Comparison of ENCODE assay signal across 11 cellular contexts in genomic region chr18:48295586-48296311, GRCh38.
DNase-seq lines count a peak whose midpoint lies in the region; ATAC-seq and TF ChIP-seq lines count a peak whose summit lies in the region.
"Had no signal": no experiment of that assay in that cellular context is flagged by ENCODE, and none has a peak within 500 bp of the region (broad histone marks: within the 10 kb centered on the region; RNA-seq: fewer than 3 reads in every experiment).

No MANE protein-coding gene starts in this region.

- POLR2A ChIA-PET in HCT116 (lab: Charles Lee), result interaction anchor here (1.6 kb wide), 1 partner anchor 10 kb away, joined by 3 read pairs; no protein-coding TSS in a partner anchor
- POLR2A ChIA-PET in WTC11 (lab: Charles Lee), result interaction anchor here (1.2 kb wide), 1 partner anchor 21 kb away, joined by 3 read pairs; no protein-coding TSS in a partner anchor
- POLR2A ChIA-PET in Caco-2 (lab: Charles Lee), result no interaction called here

- TF ChIP-seq RAD21 in HCT116 (IDR thresholded peaks at IDR 0.05; ENCODE audit: low read depth), result peak; percentile 45; the same call in 1 of the 2 replicates

- H3K27me3 ChIP-seq in HCT116 (ENCODE audit: insufficient read depth, low read length), result no peaks in the 10 kb centered on the region
- no peaks in the 10 kb centered on the region for H3K27me3 ChIP-seq in Caco-2 (replicated peaks; ENCODE audit: control insufficient read depth, insufficient read depth, low read length)
- H3K27me3 ChIP-seq: ovary had no signal

- no peak for DNase-seq in AG09309 (ENCODE audit: low read depth)
- DNase-seq in HCT116 (ENCODE audit: low read depth, low spot score), result no peak
- DNase-seq in WTC11 (ENCODE audit: low spot score), result peak; percentile 66
- DNase-seq in iPS-NIHi7 (ENCODE audit: extremely low spot score), result peak; percentile 79
- no peak for DNase-seq in KG1 (lab: John Stamatoyannopoulos, UW)
- DNase-seq in Caco-2, result no peak
- DNase-seq: ovary; stimulated activated CD8-positive, alpha-beta memory T cell treated with anti-CD3 and anti-CD28 coated beads, Interleukin-4, amount 100 ng/mL, for 48 hours had no signal

- H3K79me2 ChIP-seq in HCT116 (ENCODE audit: insufficient read depth, low read length), result no peaks in the 10 kb centered on the region

- H3K4me3 Mint-ChIP-seq in WTC11 (no peak overlapping the region), Caco-2 (ENCODE audit: unreplicated experiment) (no peak overlapping the region)

- H3K27me3 Mint-ChIP-seq in WTC11 (ENCODE audit: low read depth) (no peaks in the 10 kb centered on the region), Caco-2 (ENCODE audit: insufficient read depth, unreplicated experiment) (no peaks in the 10 kb centered on the region)

- no peak overlapping the region for H3K4me3 ChIP-seq in AG09309 (ENCODE audit: control insufficient read depth, low read depth, low read length)
- no peak overlapping the region for H3K4me3 ChIP-seq in HCT116 (replicated peaks in 1 of 2; ENCODE audit: low read depth in 1 of 2, low read length in 2 of 2)
- no peak overlapping the region for H3K4me3 ChIP-seq in Caco-2 (ENCODE audit: low read depth, low read length)
- H3K4me3 ChIP-seq: ovary, SK-N-MC had no signal

- peaks cover 27% of the 10 kb centered on the region for H3K4me1 Mint-ChIP-seq in WTC11
- no peaks in the 10 kb centered on the region for H3K4me1 Mint-ChIP-seq in Caco-2 (ENCODE audit: low read depth, unreplicated experiment)

- no peak overlapping the region for H3K4me2 ChIP-seq in HCT116 (ENCODE audit: low read length)

- H3K4me1 ChIP-seq in HCT116 (ENCODE audit: control insufficient read depth in 1 of 2, insufficient read depth in 2 of 2, low read length in 2 of 2), result peaks cover 6 to 9% of the 10 kb centered on the region in 2 experiments; a peak in 3 of 4 replicates
- H3K4me1 ChIP-seq in Caco-2, result no peaks in the 10 kb centered on the region

- H3K27ac ChIP-seq in HCT116 (ENCODE audit: low read depth, low read length), result no peak overlapping the region
- H3K27ac ChIP-seq: ovary, SK-N-MC had no signal

- H2AFZ ChIP-seq in HCT116 (ENCODE audit: low read depth, low read length, poor library complexity, severe bottlenecking), result no peak overlapping the region

- no TSS peak for BruUV-seq in HCT116 (replicated peaks; lab: Mats Ljungman, UMichigan)
- no TSS peak for BruUV-seq in Caco-2 (replicated peaks; lab: Mats Ljungman, UMichigan)

- no peaks in the 10 kb centered on the region for H3K9me3 ChIP-seq in HCT116 (ENCODE audit: control insufficient read depth in 1 of 2, insufficient read depth in 1 of 2, low read depth in 1 of 2, low read length in 2 of 2)
- no peaks in the 10 kb centered on the region for H3K9me3 ChIP-seq in Caco-2
- H3K9me3 ChIP-seq: ovary had no signal

- CTCF ChIA-PET in HCT116 (lab: Charles Lee) (interaction anchor here (0.7 to 1.9 kb wide), 3 partner anchors 10 to 149 kb away, joined by 3 to 7 read pairs (median 5); no protein-coding TSS in a partner anchor), WTC11 (lab: Charles Lee) (interaction anchor here (0.6 to 4.5 kb wide), 44 partner anchors 9 to 568 kb away, joined by 3 to 55 read pairs (median 4); partner anchors contain the start of gene ZBTB7C), Caco-2 (lab: Charles Lee) (interaction anchor here (1.1 kb wide), 1 partner anchor 25 kb away, joined by 3 read pairs; no protein-coding TSS in a partner anchor)

- H3K27ac Mint-ChIP-seq in WTC11 (no peak overlapping the region), Caco-2 (ENCODE audit: unreplicated experiment) (no peak overlapping the region)

- TF ChIP-seq CTCF in AG09309 (IDR thresholded peaks at IDR 0.05; ENCODE audit: control insufficient read depth, insufficient read depth, low read depth, low read length, missing control alignments) (peak; percentile 34), HCT116 (IDR thresholded peaks at IDR 0.05 in 2 of 3, conservative IDR thresholded peaks at IDR 0.05 in 1 of 3; ENCODE audit: borderline replicate concordance in 1 of 3, insufficient read depth in 1 of 3, low read depth in 2 of 3, low read length in 2 of 3) (peak; percentile 37 to 46 (median 39); a peak in 4 of 6 replicates), WTC11 (IDR thresholded peaks at IDR 0.05) (no peak), Caco-2 (IDR thresholded peaks at IDR 0.05; ENCODE audit: insufficient read depth in 1 of 2, low read depth in 1 of 2, low read length in 1 of 2, severe bottlenecking in 1 of 2, unreplicated experiment in 1 of 2) (peak in 1 of 2 experiments; percentile 44)

- H3K9me3 Mint-ChIP-seq in WTC11 (peaks cover 4% of the 10 kb centered on the region; the same call in 1 of the 2 replicates), Caco-2 (ENCODE audit: unreplicated experiment) (no peaks in the 10 kb centered on the region)

- no peaks in the 10 kb centered on the region for H3K9me2 ChIP-seq in HCT116 (ENCODE audit: insufficient read depth)

- ATAC-seq in HCT116, result peak; percentile 72
- ATAC-seq in WTC11, result peak; percentile 90
- ATAC-seq in HG02763 (IDR thresholded peaks at IDR 0.05; ENCODE audit: unreplicated experiment), result no peak
- no peak for ATAC-seq in HG03565 (IDR thresholded peaks at IDR 0.05; ENCODE audit: unreplicated experiment)

- no peak overlapping the region for H3K9ac ChIP-seq in HCT116 (ENCODE audit: low read length)

- no peaks in the 10 kb centered on the region for H3K36me3 Mint-ChIP-seq in WTC11
- H3K36me3 Mint-ChIP-seq in Caco-2 (ENCODE audit: insufficient read depth, unreplicated experiment), result no peaks in the 10 kb centered on the region

- no peak for TF ChIP-seq POLR2A in HCT116 (IDR thresholded peaks at IDR 0.05; ENCODE audit: borderline replicate concordance, extremely low read depth, insufficient read depth, insufficient read length)

- H3K36me3 ChIP-seq in HCT116 (ENCODE audit: control insufficient read depth in 1 of 2, insufficient read depth in 2 of 2, low read length in 2 of 2) (no peaks in the 10 kb centered on the region), Caco-2 (ENCODE audit: control insufficient read depth, insufficient read depth, low read length) (no peaks in the 10 kb centered on the region)
- H3K36me3 ChIP-seq: ovary had no signal

- RAD21 ChIA-PET in HCT116 (lab: Charles Lee; ENCODE audit: low non-redundant PET in 1 of 2, low total read pairs in 2 of 2, uncharacterized antibody in 2 of 2, unreplicated experiment in 2 of 2), result no interaction called here

- H4K20me1 ChIP-seq in HCT116 (ENCODE audit: insufficient read depth), result no peaks in the 10 kb centered on the region

- intact Hi-C loops in HCT116 (cut with micrococcal nuclease) (no loop called here), Caco-2 (cut with micrococcal nuclease; ENCODE audit: unreplicated experiment) (no loop called here)

TF ChIP-seq in HCT116, 20 proteins besides CTCF, POLR2A, EP300 and RAD21:
- no peak for TF ChIP-seq CEBPB (IDR thresholded peaks at IDR 0.05; ENCODE audit: low read depth)
- TF ChIP-seq CBX3 (IDR thresholded peaks at IDR 0.05; ENCODE audit: low read depth), result no peak
- TF ChIP-seq ELF1 (IDR thresholded peaks at IDR 0.05; ENCODE audit: borderline replicate concordance, low read depth), result no peak
- TF ChIP-seq, protein P1, sequence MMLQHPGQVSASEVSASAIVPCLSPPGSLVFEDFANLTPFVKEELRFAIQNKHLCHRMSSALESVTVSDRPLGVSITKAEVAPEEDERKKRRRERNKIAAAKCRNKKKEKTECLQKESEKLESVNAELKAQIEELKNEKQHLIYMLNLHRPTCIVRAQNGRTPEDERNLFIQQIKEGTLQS (IDR thresholded peaks at IDR 0.05), result no peak
- no peak for TF ChIP-seq SIN3A (IDR thresholded peaks at IDR 0.05; ENCODE audit: low read depth)
- TF ChIP-seq SP1 (IDR thresholded peaks at IDR 0.05; ENCODE audit: low read depth), result no peak
- no peak for TF ChIP-seq EZH2phosphoT487 (IDR thresholded peaks at IDR 0.05; ENCODE audit: borderline replicate concordance)
- TF ChIP-seq FOSL1 (IDR thresholded peaks at IDR 0.05; ENCODE audit: low read depth), result no peak
- no peak for TF ChIP-seq ZFX (IDR thresholded peaks at IDR 0.05)
- TF ChIP-seq POLR2AphosphoS5 (IDR thresholded peaks at IDR 0.05; ENCODE audit: low read depth, low read length), result no peak
- no peak for TF ChIP-seq EGR1 (IDR thresholded peaks at IDR 0.05; ENCODE audit: low read depth)
- no peak for TF ChIP-seq JUND (IDR thresholded peaks at IDR 0.05)
- no peak for TF ChIP-seq SRF (IDR thresholded peaks at IDR 0.05; ENCODE audit: low read depth)
- no peak for TF ChIP-seq TCF7L2 (IDR thresholded peaks at IDR 0.05; ENCODE audit: borderline replicate concordance, extremely low read depth, insufficient read depth, insufficient read length)
TF ChIP-seq in HCT116: peak in this region for 0.

TF ChIP-seq in WTC11, 78 proteins besides CTCF, POLR2A, EP300 and RAD21 (continues in another document):
- TF ChIP-seq CREB1 (CRISPR knock-in tag; IDR thresholded peaks at IDR 0.05), result no peak
- no peak for TF ChIP-seq SMAD4 (CRISPR knock-in tag; IDR thresholded peaks at IDR 0.05)
- TF ChIP-seq ATF6 (CRISPR knock-in tag; IDR thresholded peaks at IDR 0.05), result no peak
- TF ChIP-seq ZNF416 (CRISPR knock-in tag; IDR thresholded peaks at IDR 0.05), result no peak
- TF ChIP-seq ZNF263 (CRISPR knock-in tag; IDR thresholded peaks at IDR 0.05; ENCODE audit: low read depth), result no peak
- TF ChIP-seq, protein P2, sequence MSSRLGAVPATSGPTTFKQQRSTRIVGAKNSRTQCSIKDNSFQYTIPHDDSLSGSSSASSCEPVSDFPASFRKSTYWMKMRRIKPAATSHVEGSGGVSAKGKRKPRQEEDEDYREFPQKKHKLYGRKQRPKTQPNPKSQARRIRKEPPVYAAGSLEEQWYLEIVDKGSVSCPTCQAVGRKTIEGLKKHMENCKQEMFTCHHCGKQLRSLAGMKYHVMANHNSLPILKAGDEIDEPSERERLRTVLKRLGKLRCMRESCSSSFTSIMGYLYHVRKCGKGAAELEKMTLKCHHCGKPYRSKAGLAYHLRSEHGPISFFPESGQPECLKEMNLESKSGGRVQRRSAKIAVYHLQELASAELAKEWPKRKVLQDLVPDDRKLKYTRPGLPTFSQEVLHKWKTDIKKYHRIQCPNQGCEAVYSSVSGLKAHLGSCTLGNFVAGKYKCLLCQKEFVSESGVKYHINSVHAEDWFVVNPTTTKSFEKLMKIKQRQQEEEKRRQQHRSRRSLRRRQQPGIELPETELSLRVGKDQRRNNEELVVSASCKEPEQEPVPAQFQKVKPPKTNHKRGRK (CRISPR knock-in tag; IDR thresholded peaks at IDR 0.05; ENCODE audit: borderline replicate concordance), result no peak

Comparison
In these comparisons a context has a peak if more than half of its experiments do, and no peak if none do; other contexts are left out.
1. DNase-seq: peak in WTC11 (single experiment) and iPS-NIHi7 (single experiment); none in AG09309 (single experiment), HCT116 (single experiment), KG1 (single experiment) and Caco-2 (0 of 2).
2. ATAC-seq: peak in HCT116 (single experiment) and WTC11 (single experiment); none in HG02763 (single experiment) and HG03565 (single experiment).